Comparison of ENCODE assay signal across 20 cellular contexts in genomic region chr13:29761160-29761559, GRCh38.
"Had no signal": no experiment of that assay in that cellular context is flagged by ENCODE, and none has a peak within 500 bp of the region (broad histone marks: within the 10 kb centered on the region; RNA-seq: fewer than 3 reads in every experiment).

No MANE protein-coding gene starts in this region.

- ATAC-seq: T-cell had no signal

- H3K27ac ChIP-seq: KMS-11 had no signal

- H3K27ac Mint-ChIP-seq: T-cell; T-helper 1 cell treated with Interleukin-12 subunit alpha and Interleukin-12 subunit beta and Interleukin-4 antibody, amounts not matched to agents 30 μg/mL and 1 μg/mL, for 36 hours had no signal

- H3K4me3 Mint-ChIP-seq: T-cell; T-helper 1 cell treated with Interleukin-12 subunit alpha and Interleukin-12 subunit beta and Interleukin-4 antibody, amounts not matched to agents 30 μg/mL and 1 μg/mL, for 36 hours had no signal

- DNase-seq: Kasumi-1, MV-4-11, NCI-H1048, NCI-H1105, NCI-H1417, NCI-H1436 treated with DMSO at 0.1 percent for 48 hours, NCI-H1694, NCI-H187 treated with DMSO at 0.1 percent for 48 hours, NCI-H2081, NCI-H2107, NCI-H2227 treated with DMSO at 0.1 percent for 48 hours, NCI-H526 treated with DMSO at 0.1 percent for 48 hours, NCI-H748 treated with DMSO at 0.1 percent for 48 hours, RPMI8226, SHP77, SK-N-SH, SW 1271, T-cell had no signal

- H3K27me3 Mint-ChIP-seq: T-cell had no signal

- H3K9me3 ChIP-seq: SK-N-SH had no signal
